8 cellular contexts compared by ENCODE assay signal in genomic region chr9:107425110-107426025, GRCh38.
A peak's percentile ranks its signal among the peaks of the same experiment; 100 is the strongest.
DNase-seq lines count a peak whose midpoint lies in the region; ATAC-seq and TF ChIP-seq lines count a peak whose summit lies in the region.

No MANE protein-coding gene starts in this region.

- no peaks in the 10 kb centered on the region for H3K9me3 ChIP-seq in RWPE2 (ENCODE audit: severe bottlenecking)
- H3K9me3 ChIP-seq in prostate gland: no peaks in the 10 kb centered on the region

- H3K27me3 ChIP-seq in RWPE2 (ENCODE audit: insufficient read depth, poor library complexity, severe bottlenecking) (no peaks in the 10 kb centered on the region), prostate gland (replicated peaks; ENCODE audit: insufficient read depth) (no peaks in the 10 kb centered on the region)

- DNase-seq in RWPE2 (ENCODE audit: low spot score): no peak
- peak; percentile 6 for DNase-seq in activated naive CD8-positive, alpha-beta T cell treated with anti-CD3 and anti-CD28 coated beads, Interleukin-2, amount 50 U/mL, for 16 hours (ENCODE audit: low read depth, low spot score)
- DNase-seq in left cardiac atrium: peak; percentile 89
- peak; percentile 95 for DNase-seq in prostate gland (ENCODE audit: low spot score)
- DNase-seq in DMS153 (lab: John Stamatoyannopoulos, UW): no peak
- no peak for DNase-seq in OCI-M2 (lab: John Stamatoyannopoulos, UW; ENCODE audit: unreplicated experiment)

- ATAC-seq in GM18519 (IDR thresholded peaks at IDR 0.05; ENCODE audit: low FRiP score, unreplicated experiment) (peak; percentile 81), HG02981 (IDR thresholded peaks at IDR 0.05; ENCODE audit: unreplicated experiment) (peak; percentile 92), RWPE2 (ENCODE audit: low read depth) (no peak), left cardiac atrium (peak; percentile 92 to 93)

- 29% methylated on average over 46 of the region's 46 CpGs for WGBS in prostate gland

- H3K4me1 ChIP-seq in RWPE2 (ENCODE audit: insufficient read depth, poor library complexity, severe bottlenecking): no peaks in the 10 kb centered on the region
- no peaks in the 10 kb centered on the region for H3K4me1 ChIP-seq in prostate gland (replicated peaks)

- no peak overlapping the region for H3K4me3 ChIP-seq in RWPE2 (ENCODE audit: severe bottlenecking)
- H3K4me3 ChIP-seq in prostate gland: no peak overlapping the region

- intact Hi-C loops in left cardiac atrium (cut with DNase I) (no loop called here), prostate gland (cut with DNase I) (loop anchor here (10.0 kb wide), 1 partner anchor 191 kb away; no protein-coding TSS in a partner anchor)

- H3K36me3 ChIP-seq in RWPE2 (ENCODE audit: low read depth) (no peaks in the 10 kb centered on the region), prostate gland (no peaks in the 10 kb centered on the region)

- TF ChIP-seq CTCF in RWPE2 (IDR thresholded peaks at IDR 0.05; ENCODE audit: poor library complexity, severe bottlenecking): peak; percentile 82
- TF ChIP-seq CTCF in prostate gland (IDR thresholded peaks at IDR 0.05): peak; percentile 84 to 95 (median 90)

- H3K27ac ChIP-seq in RWPE2 (ENCODE audit: poor library complexity, severe bottlenecking): no peak overlapping the region
- H3K27ac ChIP-seq in prostate gland: peak overlapping the region; percentile 78 to 81

- peak; percentile 23 for TF ChIP-seq POLR2A in prostate gland (IDR thresholded peaks at IDR 0.05)

Comparison
In these comparisons a context has a peak if more than half of its experiments do, and no peak if none do; other contexts are left out.
1. DNase-seq: peak in activated naive CD8-positive, alpha-beta T cell treated with anti-CD3 and anti-CD28 coated beads, Interleukin-2, amount 50 U/mL, for 16 hours (single experiment), left cardiac atrium (single experiment) and prostate gland (single experiment); none in RWPE2 (single experiment), DMS153 (single experiment) and OCI-M2 (single experiment).